1 cellular context compared by ENCODE assay signal in the genomic region with DNA sequence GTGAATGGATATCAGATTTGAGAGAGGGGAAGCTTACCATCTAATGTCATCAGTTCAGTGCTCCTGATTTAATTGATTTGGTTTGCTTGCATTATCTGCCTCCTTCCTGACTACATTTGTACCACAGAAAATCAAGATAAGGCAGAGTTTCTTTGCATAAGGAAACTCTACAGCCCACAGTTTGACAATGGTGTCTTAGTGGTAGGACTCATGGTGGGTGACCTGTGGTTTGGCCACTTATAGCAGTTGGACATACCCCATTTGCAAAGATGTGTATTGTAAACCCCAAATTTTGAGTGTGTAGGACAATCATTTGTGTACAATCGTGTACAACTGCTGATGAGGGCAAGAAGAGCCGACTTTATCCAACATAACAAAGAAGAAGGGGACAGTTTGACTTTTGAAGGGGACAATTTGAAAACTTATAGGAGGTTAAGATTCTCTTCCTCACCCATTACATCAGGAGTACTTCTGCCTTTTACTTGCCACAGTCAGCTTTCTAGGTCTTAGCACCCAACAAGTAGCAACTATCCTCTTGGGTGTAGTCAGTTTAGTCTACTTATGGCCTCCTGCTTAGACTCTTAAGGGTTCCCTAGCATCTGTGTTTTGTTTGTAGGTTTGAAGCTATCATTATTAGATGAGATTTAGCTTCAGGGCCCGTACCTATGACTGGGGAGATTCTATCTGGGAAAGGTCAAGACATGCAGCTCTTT.
TF ChIP-seq lines count a peak whose summit lies in the region.

No MANE protein-coding gene starts in this region.

TF ChIP-seq in endothelial cell of umbilical vein, 7 proteins besides CTCF, POLR2A, EP300 and RAD21:
- TF ChIP-seq FOS (IDR thresholded peaks at IDR 0.05; ENCODE audit: borderline replicate concordance, insufficient read depth, low read length) (no peak), MYC (IDR thresholded peaks at IDR 0.05; ENCODE audit: low read depth, low read length) (no peak), GATA2 (IDR thresholded peaks at IDR 0.05; ENCODE audit: insufficient read depth, insufficient read length, low read depth, low read length) (no peak), JUN (IDR thresholded peaks at IDR 0.05; ENCODE audit: borderline replicate concordance, insufficient read depth, insufficient read length, low read depth) (no peak), POLR2AphosphoS5 (IDR thresholded peaks at IDR 0.05; ENCODE audit: insufficient read depth, low read depth, low read length) (no peak), EZH2 (IDR thresholded peaks at IDR 0.05; ENCODE audit: borderline replicate concordance, low read depth, low read length, severe bottlenecking) (no peak)
- TF ChIP-seq, protein P1, sequence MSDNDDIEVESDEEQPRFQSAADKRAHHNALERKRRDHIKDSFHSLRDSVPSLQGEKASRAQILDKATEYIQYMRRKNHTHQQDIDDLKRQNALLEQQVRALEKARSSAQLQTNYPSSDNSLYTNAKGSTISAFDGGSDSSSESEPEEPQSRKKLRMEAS (IDR thresholded peaks at IDR 0.05; ENCODE audit: insufficient read depth, insufficient read length), result no peak
